ENCODE assay signal across 16 cellular contexts in the genomic region with DNA sequence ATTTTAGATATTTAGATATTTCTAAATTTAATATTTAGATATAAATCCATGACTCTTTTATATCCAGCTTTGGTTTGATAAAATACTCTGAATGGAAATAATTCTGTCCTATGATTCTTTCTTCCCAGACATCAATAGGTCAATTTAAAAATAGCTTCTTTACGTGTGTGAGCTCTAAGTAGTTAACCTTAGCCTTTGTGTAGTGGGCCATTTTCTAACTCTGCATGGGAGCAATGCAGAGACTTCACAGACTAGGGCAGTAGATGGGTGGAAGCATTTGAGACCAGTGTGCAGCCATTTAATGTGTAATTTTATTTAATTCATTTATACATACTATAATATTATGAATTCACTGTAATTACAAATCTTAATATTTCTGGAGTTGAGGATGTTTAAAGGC. TPM values are rescaled to one million over a fixed set of nuclear protein-coding genes. Genes with fewer than 3 reads are reported as not detected.
DNase-seq lines count a peak whose midpoint lies in the region; ATAC-seq and TF ChIP-seq lines count a peak whose summit lies in the region.
"Had no signal": no experiment of that assay in that cellular context is flagged by ENCODE, and none has a peak within 500 bp of the region (broad histone marks: within the 10 kb centered on the region; RNA-seq: fewer than 3 reads in every experiment).

No MANE protein-coding gene starts in this region.

- H3K27ac ChIP-seq in neuronal stem cell (replicated peaks; ENCODE audit: low read length): no peak overlapping the region
- H3K27ac ChIP-seq: BLaER1 treated with 17β-estradiol and CSF1 and Interleukin-3, amounts not matched to agents 10 nM and 100 nM had no signal

- H3K27me3 Mint-ChIP-seq in activated CD8-positive, alpha-beta T cell treated with anti-CD3 and anti-CD28 coated beads for 36 hours: peaks cover 2% of the 10 kb centered on the region
- H3K27me3 Mint-ChIP-seq in activated CD8-positive, alpha-beta T cell treated with anti-CD3 and anti-CD28 coated beads, Interleukin-2, amount 10 ng/mL, durations not matched to agents 7 days and 5 days (ENCODE audit: low read depth): peaks cover 2% of the 10 kb centered on the region
- H3K27me3 Mint-ChIP-seq in chondrocyte (ENCODE audit: low read depth): no peaks in the 10 kb centered on the region
- H3K27me3 Mint-ChIP-seq: CD4-positive, CD25-positive, alpha-beta regulatory T cell had no signal

- no peak overlapping the region for H3K4me3 Mint-ChIP-seq in activated CD8-positive, alpha-beta T cell treated with anti-CD3 and anti-CD28 coated beads for 36 hours
- no peak overlapping the region for H3K4me3 Mint-ChIP-seq in activated CD8-positive, alpha-beta T cell treated with anti-CD3 and anti-CD28 coated beads, Interleukin-2, amount 10 ng/mL, durations not matched to agents 7 days and 5 days
- H3K4me3 Mint-ChIP-seq in chondrocyte (ENCODE audit: unreplicated experiment): no peak overlapping the region
- H3K4me3 Mint-ChIP-seq: H9 had no signal

- H2AK5ac ChIP-seq in neuronal stem cell (ENCODE audit: low read depth, low read length): no peak overlapping the region

- peaks cover 18% of the 10 kb centered on the region for H3K4me1 Mint-ChIP-seq in activated CD8-positive, alpha-beta T cell treated with anti-CD3 and anti-CD28 coated beads for 36 hours (ENCODE audit: low read depth)
- peaks cover 6% of the 10 kb centered on the region for H3K4me1 Mint-ChIP-seq in activated CD8-positive, alpha-beta T cell treated with anti-CD3 and anti-CD28 coated beads, Interleukin-2, amount 10 ng/mL, durations not matched to agents 7 days and 5 days (ENCODE audit: low read depth)
- H3K4me1 Mint-ChIP-seq in chondrocyte (ENCODE audit: low read depth): peaks cover 28% of the 10 kb centered on the region

- no peak overlapping the region for H2BK15ac ChIP-seq in neuronal stem cell (ENCODE audit: low read length)

- no peak overlapping the region for H3K4me2 ChIP-seq in neuronal stem cell (ENCODE audit: insufficient read depth, low read length, poor library complexity, severe bottlenecking)

- intact Hi-C loops in activated CD8-positive, alpha-beta T cell treated with anti-CD3 and anti-CD28 coated beads for 36 hours (cut with micrococcal nuclease): no loop called here

- no peaks in the 10 kb centered on the region for H3K79me1 ChIP-seq in neuronal stem cell (ENCODE audit: low read depth, low read length)

- no peak for DNase-seq in activated CD8-positive, alpha-beta T cell treated with anti-CD3 and anti-CD28 coated beads for 36 hours
- DNase-seq in activated CD8-positive, alpha-beta T cell treated with anti-CD3 and anti-CD28 coated beads, Interleukin-2, amount 10 ng/mL, durations not matched to agents 7 days and 5 days: no peak
- DNase-seq in NCI-H2227 (lab: John Stamatoyannopoulos, UW; ENCODE audit: unreplicated experiment) (peak; percentile 48), chondrocyte (ENCODE audit: low spot score) (no peak), neuronal stem cell (ENCODE audit: low spot score) (no peak), SW 1271 (lab: John Stamatoyannopoulos, UW) (no peak)
- DNase-seq: 8988T, COR-L47, DMS153, EL, GOT3, H9 had no signal

- no peak overlapping the region for H2BK120ac ChIP-seq in neuronal stem cell (ENCODE audit: low read depth, low read length)

- H4K8ac ChIP-seq in neuronal stem cell (ENCODE audit: low read depth, low read length): no peak overlapping the region

- H3K36me3 ChIP-seq in neuronal stem cell (replicated peaks in 1 of 2; ENCODE audit: control insufficient read depth in 2 of 2, insufficient read depth in 2 of 2, low read length in 2 of 2): no peaks in the 10 kb centered on the region
- H3K36me3 ChIP-seq: BLaER1 treated with 17β-estradiol and CSF1 and Interleukin-3, amounts not matched to agents 10 nM and 100 nM had no signal

- TF ChIP-seq CTCF in activated CD8-positive, alpha-beta T cell treated with anti-CD3 and anti-CD28 coated beads for 36 hours (IDR thresholded peaks at IDR 0.05): no peak
- no peak for TF ChIP-seq CTCF in chondrocyte (IDR thresholded peaks at IDR 0.05)

- no peak overlapping the region for H2BK12ac ChIP-seq in neuronal stem cell (ENCODE audit: low read length)

- no CpG with 5 or more reads among the region's 1 CpG for WGBS in neuronal stem cell (ENCODE audit: extremely low coverage in 2 of 2, insufficient read length in 2 of 2, insufficient replicate concordance in 1 of 2), 2 donors

- H3K27ac Mint-ChIP-seq in activated CD8-positive, alpha-beta T cell treated with anti-CD3 and anti-CD28 coated beads for 36 hours: peak overlapping the region; percentile 28
- H3K27ac Mint-ChIP-seq in activated CD8-positive, alpha-beta T cell treated with anti-CD3 and anti-CD28 coated beads, Interleukin-2, amount 10 ng/mL, durations not matched to agents 7 days and 5 days: no peak overlapping the region
- peak overlapping the region; percentile 32 for H3K27ac Mint-ChIP-seq in chondrocyte (ENCODE audit: unreplicated experiment)

- no peaks in the 10 kb centered on the region for H3K27me3 ChIP-seq in neuronal stem cell (ENCODE audit: control insufficient read depth in 3 of 3, insufficient read depth in 3 of 3, low read depth in 1 of 3, low read length in 3 of 3)
- H3K27me3 ChIP-seq: BLaER1 treated with 17β-estradiol and CSF1 and Interleukin-3, amounts not matched to agents 10 nM and 100 nM had no signal

- H2AFZ ChIP-seq in neuronal stem cell (ENCODE audit: low read length): peak overlapping the region; percentile 88

- peaks cover 4 to 11% of the 10 kb centered on the region in 2 donors for H3K4me1 ChIP-seq in neuronal stem cell (ENCODE audit: control insufficient read depth in 2 of 2, insufficient read depth in 1 of 2, low read depth in 1 of 2, low read length in 2 of 2)

- POLR2A ChIA-PET in activated CD8-positive, alpha-beta T cell treated with anti-CD3 and anti-CD28 coated beads for 36 hours (lab: Charles Lee): no interaction called here
- POLR2A ChIA-PET in activated CD8-positive, alpha-beta T cell treated with anti-CD3 and anti-CD28 coated beads, Interleukin-2, amount 10 ng/mL, durations not matched to agents 7 days and 5 days (lab: Charles Lee): interaction anchor here (0.7 kb wide), 1 partner anchor 630 kb away, joined by 4 read pairs; no protein-coding TSS in a partner anchor

- H3K23ac ChIP-seq in neuronal stem cell (ENCODE audit: low read depth, low read length, poor library complexity): no peak overlapping the region

- no peaks in the 10 kb centered on the region for H3K9me3 ChIP-seq in neuronal stem cell (replicated peaks in 1 of 2; ENCODE audit: control insufficient read depth in 2 of 2, insufficient read depth in 1 of 2, low read depth in 1 of 2, low read length in 2 of 2)
- H3K9me3 ChIP-seq: BLaER1 treated with 17β-estradiol and CSF1 and Interleukin-3, amounts not matched to agents 10 nM and 100 nM had no signal

- H3K4me3 ChIP-seq in neuronal stem cell (ENCODE audit: low read length in 2 of 2): no peak overlapping the region
- H3K4me3 ChIP-seq: BLaER1 treated with 17β-estradiol and CSF1 and Interleukin-3, amounts not matched to agents 10 nM and 100 nM had no signal

- CTCF ChIA-PET in activated CD8-positive, alpha-beta T cell treated with anti-CD3 and anti-CD28 coated beads for 36 hours (lab: Charles Lee): interaction anchor here (0.7 kb wide), 1 partner anchor 98 kb away, joined by 3 read pairs; no protein-coding TSS in a partner anchor
- CTCF ChIA-PET in activated CD8-positive, alpha-beta T cell treated with anti-CD3 and anti-CD28 coated beads, Interleukin-2, amount 10 ng/mL, durations not matched to agents 7 days and 5 days (lab: Charles Lee): interaction anchor here (1.4 kb wide), 1 partner anchor 98 kb away, joined by 6 read pairs; no protein-coding TSS in a partner anchor

- H3K18ac ChIP-seq in neuronal stem cell (ENCODE audit: low read length): no peak overlapping the region

- H3K9ac ChIP-seq in neuronal stem cell (ENCODE audit: low read depth, low read length, poor library complexity): no peak overlapping the region
- H3K9ac ChIP-seq: BLaER1 treated with 17β-estradiol and CSF1 and Interleukin-3, amounts not matched to agents 10 nM and 100 nM had no signal

- no peak overlapping the region for H3K14ac ChIP-seq in neuronal stem cell (ENCODE audit: low read length)

- H3K36me3 Mint-ChIP-seq in activated CD8-positive, alpha-beta T cell treated with anti-CD3 and anti-CD28 coated beads for 36 hours (ENCODE audit: low read depth): no peaks in the 10 kb centered on the region
- H3K36me3 Mint-ChIP-seq in activated CD8-positive, alpha-beta T cell treated with anti-CD3 and anti-CD28 coated beads, Interleukin-2, amount 10 ng/mL, durations not matched to agents 7 days and 5 days (ENCODE audit: low read depth): no peaks in the 10 kb centered on the region
- no peaks in the 10 kb centered on the region for H3K36me3 Mint-ChIP-seq in chondrocyte (ENCODE audit: low read depth)
- H3K36me3 Mint-ChIP-seq: CD4-positive, CD25-positive, alpha-beta regulatory T cell had no signal

- H3K4ac ChIP-seq in neuronal stem cell (ENCODE audit: low read length): no peak overlapping the region

- H4K91ac ChIP-seq in neuronal stem cell (ENCODE audit: low read depth, low read length, poor library complexity): no peak overlapping the region

- no peak for ATAC-seq in activated CD8-positive, alpha-beta T cell treated with anti-CD3 and anti-CD28 coated beads for 36 hours
- ATAC-seq in activated CD8-positive, alpha-beta T cell treated with anti-CD3 and anti-CD28 coated beads, Interleukin-2, amount 10 ng/mL, durations not matched to agents 7 days and 5 days: no peak
- ATAC-seq in HG03442 (IDR thresholded peaks at IDR 0.05; ENCODE audit: unreplicated experiment): no peak
- ATAC-seq: HepG2 had no signal

- H3K9me3 Mint-ChIP-seq in activated CD8-positive, alpha-beta T cell treated with anti-CD3 and anti-CD28 coated beads for 36 hours: no peaks in the 10 kb centered on the region
- no peaks in the 10 kb centered on the region for H3K9me3 Mint-ChIP-seq in activated CD8-positive, alpha-beta T cell treated with anti-CD3 and anti-CD28 coated beads, Interleukin-2, amount 10 ng/mL, durations not matched to agents 7 days and 5 days (ENCODE audit: insufficient read depth)
- H3K9me3 Mint-ChIP-seq in chondrocyte (ENCODE audit: low read depth): no peaks in the 10 kb centered on the region
- H3K9me3 Mint-ChIP-seq: H9 had no signal

- H2BK5ac ChIP-seq in neuronal stem cell (ENCODE audit: low read length): no peak overlapping the region

RNA-seq across cellular contexts. Expression of gene GAS2, which starts 23.8 kb away (rescaled TPM):
- 1 to 10 TPM in 1 of 2 experiments, under 1 TPM in 1; 0.99 to 2.6 TPM for total RNA-seq in activated CD8-positive, alpha-beta T cell treated with anti-CD3 and anti-CD28 coated beads for 36 hours
- total RNA-seq in activated CD8-positive, alpha-beta T cell treated with anti-CD3 and anti-CD28 coated beads, Interleukin-2, amount 10 ng/mL, durations not matched to agents 7 days and 5 days: 1 to 10 TPM in 1 of 2 experiments, under 1 TPM in 1; 0.89 to 1.5 TPM
- total RNA-seq in chondrocyte: 1.2 to 1.7 TPM (median 1.6 TPM) in 3 replicates
- polyA plus RNA-seq in neuronal stem cell (2013, experiment 1 of 2): 1.4 TPM
- 0.89 TPM for polyA plus RNA-seq in neuronal stem cell (2013, experiment 2 of 2)
